Comparison of ENCODE assay signal across 1 cellular context in genomic region chr10:100969175-100970075, GRCh38.
A peak's percentile ranks its signal among the peaks of the same experiment; 100 is the strongest.
TF ChIP-seq lines count a peak whose summit lies in the region.

SEMA4G (plus strand) TSS chr10:100969504; CDS start chr10:100972913, 3,409 bp downstream.

TF ChIP-seq in HepG2, 621 proteins besides CTCF, POLR2A, EP300 and RAD21 (continued from another document and continues in another):
- TF ChIP-seq TIGD3 (CRISPR knock-in tag; IDR thresholded peaks at IDR 0.05; ENCODE audit: borderline replicate concordance) = peak; percentile 48; the same call in 1 of the 2 replicates
- TF ChIP-seq NR0B2 (CRISPR knock-in tag; IDR thresholded peaks at IDR 0.05) = peak; percentile 32; the same call in 1 of the 2 replicates
- peak; percentile 51; the same call in 1 of the 2 replicates for TF ChIP-seq DMAP1 (CRISPR knock-in tag; IDR thresholded peaks at IDR 0.05)
- no peak for TF ChIP-seq MTF1 (CRISPR knock-in tag; IDR thresholded peaks at IDR 0.05)
- peak; percentile 71; the same call in 1 of the 2 replicates for TF ChIP-seq TFAP4 (IDR thresholded peaks at IDR 0.05; ENCODE audit: borderline replicate concordance, low read depth)
- TF ChIP-seq ZNF770 (CRISPR knock-in tag; IDR thresholded peaks at IDR 0.05) = peak; percentile 54
- peak; percentile 52; the same call in 1 of the 2 replicates for TF ChIP-seq CREBL2 (CRISPR knock-in tag; IDR thresholded peaks at IDR 0.05; ENCODE audit: borderline replicate concordance)
- peak; percentile 42; the same call in 1 of the 2 replicates for TF ChIP-seq SIN3A (IDR thresholded peaks at IDR 0.05; ENCODE audit: borderline replicate concordance, low read depth, low read length)
- 0 out of 2 replicates have a peak, but pooled peaks have one; percentile 12 for TF ChIP-seq ELF3 (CRISPR knock-in tag; IDR thresholded peaks at IDR 0.05)
- TF ChIP-seq TFDP2 (CRISPR knock-in tag; IDR thresholded peaks at IDR 0.05) = peak; percentile 2; the same call in 1 of the 2 replicates
- 0 out of 2 replicates have a peak, but pooled peaks have one; percentile 15 for TF ChIP-seq ZNF160 (CRISPR knock-in tag; IDR thresholded peaks at IDR 0.05)
- TF ChIP-seq E2F2 (CRISPR knock-in tag; IDR thresholded peaks at IDR 0.05; ENCODE audit: borderline replicate concordance) = no peak
- TF ChIP-seq RFXANK (CRISPR knock-in tag; IDR thresholded peaks at IDR 0.05) = no peak
- peak; percentile 65; the same call in 1 of the 2 replicates for TF ChIP-seq ZBTB8A (CRISPR knock-in tag; IDR thresholded peaks at IDR 0.05; ENCODE audit: borderline replicate concordance, low read depth)
- peak; percentile 32 for TF ChIP-seq REPIN1 (CRISPR knock-in tag; IDR thresholded peaks at IDR 0.05; ENCODE audit: borderline replicate concordance, low read depth)
- TF ChIP-seq ZNF572 (CRISPR knock-in tag; IDR thresholded peaks at IDR 0.05) = peak; percentile 84
- TF ChIP-seq HNF4G (IDR thresholded peaks at IDR 0.05; ENCODE audit: borderline replicate concordance, low read depth, low read length) = peak; percentile 40; the same call in 1 of the 2 replicates
- no peak for TF ChIP-seq HNF4G (CRISPR knock-in tag; IDR thresholded peaks at IDR 0.05; ENCODE audit: borderline replicate concordance, low read depth)
- 0 out of 2 replicates have a peak, but pooled peaks have one; percentile 95 for TF ChIP-seq THAP7 (CRISPR knock-in tag; IDR thresholded peaks at IDR 0.05)
- no peak for TF ChIP-seq PLSCR1 (CRISPR knock-in tag; IDR thresholded peaks at IDR 0.05; ENCODE audit: borderline replicate concordance)
- no peak for TF ChIP-seq ZNF841 (CRISPR knock-in tag; IDR thresholded peaks at IDR 0.05; ENCODE audit: borderline replicate concordance)
- TF ChIP-seq U2AF1 (optimal IDR thresholded peaks at IDR 0.05; ENCODE audit: low read depth, low read length) = no peak
- TF ChIP-seq RAD51 (IDR thresholded peaks at IDR 0.05; ENCODE audit: borderline replicate concordance) = no peak
- peak; percentile 99 for TF ChIP-seq AGO2 (optimal IDR thresholded peaks at IDR 0.05; ENCODE audit: low read depth, low read length)
- TF ChIP-seq IRX3 (CRISPR knock-in tag; IDR thresholded peaks at IDR 0.05; ENCODE audit: borderline replicate concordance, low read depth) = 0 out of 2 replicates have a peak, but pooled peaks have one; percentile 28
- TF ChIP-seq ZSCAN5A (CRISPR knock-in tag; IDR thresholded peaks at IDR 0.05; ENCODE audit: borderline replicate concordance) = 0 out of 2 replicates have a peak, but pooled peaks have one; percentile 47
- TF ChIP-seq NR1H2 (CRISPR knock-in tag; IDR thresholded peaks at IDR 0.05; ENCODE audit: borderline replicate concordance, low read depth) = peak; percentile 30
- TF ChIP-seq POGZ (CRISPR knock-in tag; IDR thresholded peaks at IDR 0.05) = no peak
- 0 out of 2 replicates have a peak, but pooled peaks have one; percentile 20 for TF ChIP-seq ZNF317 (CRISPR knock-in tag; IDR thresholded peaks at IDR 0.05)
- TF ChIP-seq ZBTB44 (CRISPR knock-in tag; IDR thresholded peaks at IDR 0.05) = no peak
- no peak for TF ChIP-seq HNF1A (IDR thresholded peaks at IDR 0.05; ENCODE audit: low read depth)
- peak; percentile 67; the same call in 1 of the 2 replicates for TF ChIP-seq HNF1A (CRISPR knock-in tag; IDR thresholded peaks at IDR 0.05; ENCODE audit: borderline replicate concordance)
- 0 out of 2 replicates have a peak, but pooled peaks have one; percentile 18 for TF ChIP-seq ZNF264 (CRISPR knock-in tag; IDR thresholded peaks at IDR 0.05)
- TF ChIP-seq MTERF4 (CRISPR knock-in tag; IDR thresholded peaks at IDR 0.05) = peak; percentile 4; the same call in 1 of the 2 replicates
- no peak for TF ChIP-seq CENPT (CRISPR knock-in tag; IDR thresholded peaks at IDR 0.05; ENCODE audit: low read depth)
- TF ChIP-seq HOXD1 (CRISPR knock-in tag; IDR thresholded peaks at IDR 0.05) = no peak
